Comparison of ENCODE assay signal across 17 cellular contexts in the genomic region with DNA sequence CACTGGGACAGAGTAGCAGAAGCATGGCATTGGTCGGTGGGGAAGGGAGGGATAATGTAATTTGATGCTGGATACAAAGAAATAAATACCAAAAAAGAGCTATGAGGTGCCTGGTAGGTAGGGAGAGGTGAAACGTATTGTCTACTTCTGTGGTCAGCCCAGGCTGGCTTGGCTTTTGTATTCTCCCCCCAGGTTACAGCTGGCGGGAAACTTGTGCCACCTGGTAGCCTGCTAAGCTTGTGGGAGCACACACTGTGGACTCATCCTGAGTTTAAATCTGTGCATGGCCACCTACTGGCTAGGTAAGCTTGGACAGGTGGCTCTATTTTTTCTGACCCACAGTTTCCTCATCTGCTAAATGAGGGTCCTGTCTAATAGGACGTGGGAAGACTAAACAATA.
DNase-seq lines count a peak whose midpoint lies in the region; FAIRE-seq and TF ChIP-seq lines count a peak whose summit lies in the region.
"Had no signal": no experiment of that assay in that cellular context is flagged by ENCODE, and none has a peak within 500 bp of the region (broad histone marks: within the 10 kb centered on the region; RNA-seq: fewer than 3 reads in every experiment).

No MANE protein-coding gene starts in this region.

- H3K27me3 Mint-ChIP-seq in endodermal cell (ENCODE audit: insufficient read depth): no peaks in the 10 kb centered on the region

- H3K36me3 ChIP-seq in endodermal cell (ENCODE audit: control insufficient read depth, insufficient read depth, low read length): no peaks in the 10 kb centered on the region

- H3K9ac ChIP-seq in endodermal cell (ENCODE audit: extremely low read depth, low read length, poor library complexity, severe bottlenecking): no peak overlapping the region
- H3K9ac ChIP-seq: GM23248 had no signal

- H3K27ac ChIP-seq in endodermal cell (ENCODE audit: low read depth, low read length): no peak overlapping the region
- H3K27ac ChIP-seq: 22Rv1, GM23248 had no signal

- peaks cover 8% of the 10 kb centered on the region for H3K4me1 Mint-ChIP-seq in endodermal cell
- H3K4me1 Mint-ChIP-seq: CD14-positive monocyte had no signal

- TF ChIP-seq POLR2A in GM12892 (IDR thresholded peaks at IDR 0.05; ENCODE audit: low read depth, low read length): no peak

- no peak overlapping the region for H3K27ac Mint-ChIP-seq in endodermal cell
- H3K27ac Mint-ChIP-seq: CD14-positive monocyte; CD8-positive, alpha-beta T cell; H9 had no signal

- no peaks in the 10 kb centered on the region for H3K27me3 ChIP-seq in endodermal cell (ENCODE audit: control insufficient read depth, insufficient read depth, low read length, poor library complexity, severe bottlenecking)

- H3K4me3 ChIP-seq in endodermal cell (ENCODE audit: low read length): no peak overlapping the region
- H3K4me3 ChIP-seq: GM23248 had no signal

- H3K4me3 Mint-ChIP-seq in endodermal cell: no peak overlapping the region
- H3K4me3 Mint-ChIP-seq: CD14-positive monocyte; CD8-positive, alpha-beta T cell; H9 had no signal

- peak; percentile 22 for DNase-seq in NCI-H146 (lab: John Stamatoyannopoulos, UW)
- DNase-seq in NCI-H146 treated with DMSO at 0.1 percent for 48 hours (lab: John Stamatoyannopoulos, UW; ENCODE audit: unreplicated experiment): no peak
- no peak for DNase-seq in GM12892 (ENCODE audit: insufficient read length)
- peak; percentile 18 for DNase-seq in SW480 (ENCODE audit: low spot score)
- no peak for DNase-seq in endodermal cell
- DNase-seq in NCI-H2029 (lab: John Stamatoyannopoulos, UW): no peak
- no peak for DNase-seq in T1000 (lab: John Stamatoyannopoulos, UW)
- no peak for DNase-seq in ureter (ENCODE audit: low spot score)
- DNase-seq: Caco-2; CD8-positive, alpha-beta T cell; DND-41; GF-D8; GM23248; H9; IMR-90 had no signal

- TF ChIP-seq CTCF in endodermal cell (conservative IDR thresholded peaks at IDR 0.05): peak; percentile 24

- H3K36me3 Mint-ChIP-seq in endodermal cell (ENCODE audit: low read depth): no peaks in the 10 kb centered on the region
- H3K36me3 Mint-ChIP-seq: CD14-positive monocyte; CD8-positive, alpha-beta T cell had no signal

- H3K9me3 Mint-ChIP-seq in endodermal cell: no peaks in the 10 kb centered on the region
- H3K9me3 Mint-ChIP-seq: CD14-positive monocyte; CD8-positive, alpha-beta T cell; H9 had no signal

- no peaks in the 10 kb centered on the region for H3K4me1 ChIP-seq in endodermal cell (ENCODE audit: control insufficient read depth, insufficient read depth, low read length)
- H3K4me1 ChIP-seq: Caco-2 had no signal

- H3K9me3 ChIP-seq in endodermal cell (ENCODE audit: control insufficient read depth, low read length): no peaks in the 10 kb centered on the region
- H3K9me3 ChIP-seq: Caco-2 had no signal

- 88 to 100% methylated on average over 3 to 4 of the region's 4 CpGs for WGBS in endodermal cell (ENCODE audit: insufficient coverage in 1 of 2, insufficient read length in 1 of 2), 2 experiments

- peak; percentile 17 for FAIRE-seq in GM12892 (lab: Jason Lieb, UNC)

Comparison
In these comparisons a context has a peak if more than half of its experiments do, and no peak if none do; other contexts are left out.
1. DNase-seq: peak in NCI-H146 (single experiment) and SW480 (single experiment); none in NCI-H146 treated with DMSO at 0.1 percent for 48 hours (single experiment), GM12892 (single experiment), endodermal cell (single experiment), NCI-H2029 (single experiment), T1000 (single experiment) and ureter (single experiment).